In the genomic region with DNA sequence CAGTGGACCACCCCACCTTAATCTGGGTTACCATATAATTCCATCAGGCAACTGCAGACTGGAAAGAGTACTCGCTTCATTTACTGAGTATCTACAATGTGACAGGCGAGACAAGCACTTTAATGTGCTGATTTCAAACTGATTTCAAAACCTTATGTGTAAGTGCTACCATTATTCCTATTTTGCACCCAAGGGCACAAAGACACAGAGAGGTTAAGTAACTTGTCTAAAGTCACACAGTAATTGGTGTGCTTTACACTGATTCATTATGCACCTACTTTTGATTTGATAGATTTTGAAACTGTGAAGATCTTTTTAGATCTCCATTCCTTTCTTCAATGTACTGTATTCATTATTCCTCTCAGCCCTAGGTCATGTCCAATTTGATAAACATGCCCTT, we compare ENCODE assay signal across 19 cellular contexts.
DNase-seq lines count a peak whose midpoint lies in the region; ATAC-seq and TF ChIP-seq lines count a peak whose summit lies in the region.
"Had no signal": no experiment of that assay in that cellular context is flagged by ENCODE, and none has a peak within 500 bp of the region (broad histone marks: within the 10 kb centered on the region; RNA-seq: fewer than 3 reads in every experiment).

No MANE protein-coding gene starts in this region.

- H3K9me3 ChIP-seq in DOHH2 (ENCODE audit: control insufficient read depth, insufficient read depth, low read length), result no peaks in the 10 kb centered on the region
- H3K9me3 ChIP-seq: Caco-2 had no signal

- no peaks in the 10 kb centered on the region for H3K36me3 ChIP-seq in DOHH2 (ENCODE audit: control insufficient read depth, low read length)

- peaks cover 34% of the 10 kb centered on the region for H3K4me1 Mint-ChIP-seq in T-helper 2 cell treated with Interferon-gamma antibody and Interleukin-4, amounts not matched to agents 5 μg/mL and 100 μg/mL, for 36 hours (ENCODE audit: low read depth)
- H3K4me1 Mint-ChIP-seq in activated T-helper 17 cell treated with anti-CD3 and anti-CD28 coated beads, Interleukin-2, amount 50 U/mL, for 72 hours, result peaks cover 21% of the 10 kb centered on the region
- H3K4me1 Mint-ChIP-seq in natural killer cell treated with Interleukin-12 subunit alpha and Interleukin-12 subunit beta and Interleukin-15 and Interleukin-18, amount 100 ng/mL, for 72 hours (ENCODE audit: low read depth in 2 of 2), result peaks cover 30 to 40% of the 10 kb centered on the region in 2 donors

- no peak overlapping the region for H3K27ac Mint-ChIP-seq in T-helper 2 cell treated with Interferon-gamma antibody and Interleukin-4, amounts not matched to agents 5 μg/mL and 100 μg/mL, for 36 hours
- H3K27ac Mint-ChIP-seq in activated T-helper 17 cell treated with anti-CD3 and anti-CD28 coated beads, Interleukin-2, amount 50 U/mL, for 72 hours, result peak overlapping the region; percentile 27
- peak overlapping the region; percentile 54 to 70 for H3K27ac Mint-ChIP-seq in natural killer cell treated with Interleukin-12 subunit alpha and Interleukin-12 subunit beta and Interleukin-15 and Interleukin-18, amount 100 ng/mL, for 72 hours

- H3K27me3 ChIP-seq in DOHH2 (ENCODE audit: control insufficient read depth, low read length), result no peaks in the 10 kb centered on the region

- H3K79me2 ChIP-seq in DOHH2 (ENCODE audit: control insufficient read depth, low read length), result no peaks in the 10 kb centered on the region

- H3K27ac ChIP-seq in DOHH2 (ENCODE audit: low read depth, low read length), result no peak overlapping the region

- H3K27me3 Mint-ChIP-seq in T-helper 2 cell treated with Interferon-gamma antibody and Interleukin-4, amounts not matched to agents 5 μg/mL and 100 μg/mL, for 36 hours (ENCODE audit: low read depth), result peaks cover 33% of the 10 kb centered on the region
- peaks cover 30% of the 10 kb centered on the region for H3K27me3 Mint-ChIP-seq in activated T-helper 17 cell treated with anti-CD3 and anti-CD28 coated beads, Interleukin-2, amount 50 U/mL, for 72 hours
- peaks cover 4 to 11% of the 10 kb centered on the region in 2 donors for H3K27me3 Mint-ChIP-seq in natural killer cell treated with Interleukin-12 subunit alpha and Interleukin-12 subunit beta and Interleukin-15 and Interleukin-18, amount 100 ng/mL, for 72 hours

- H3K9me2 ChIP-seq in DOHH2 (replicated peaks; ENCODE audit: control insufficient read depth, low read length), result no peaks in the 10 kb centered on the region

- peak; percentile 11 for ATAC-seq in activated T-helper 17 cell treated with anti-CD3 and anti-CD28 coated beads, Interleukin-2, amount 50 U/mL, for 72 hours (replicated peaks)
- ATAC-seq in natural killer cell treated with Interleukin-12 subunit alpha and Interleukin-12 subunit beta and Interleukin-15 and Interleukin-18, amount 100 ng/mL, for 72 hours, result no peak
- ATAC-seq in GM21515 (IDR thresholded peaks at IDR 0.05; ENCODE audit: unreplicated experiment), result no peak
- no peak for ATAC-seq in HG03354 (IDR thresholded peaks at IDR 0.05; ENCODE audit: poor library complexity, severe bottlenecking, unreplicated experiment)

- H3K36me3 Mint-ChIP-seq in T-helper 2 cell treated with Interferon-gamma antibody and Interleukin-4, amounts not matched to agents 5 μg/mL and 100 μg/mL, for 36 hours (ENCODE audit: low read depth), result no peaks in the 10 kb centered on the region
- no peaks in the 10 kb centered on the region for H3K36me3 Mint-ChIP-seq in activated T-helper 17 cell treated with anti-CD3 and anti-CD28 coated beads, Interleukin-2, amount 50 U/mL, for 72 hours (ENCODE audit: low read depth)
- H3K36me3 Mint-ChIP-seq in natural killer cell treated with Interleukin-12 subunit alpha and Interleukin-12 subunit beta and Interleukin-15 and Interleukin-18, amount 100 ng/mL, for 72 hours, result no peaks in the 10 kb centered on the region

- peaks cover 18% of the 10 kb centered on the region for H3K4me1 ChIP-seq in DOHH2 (ENCODE audit: control insufficient read depth, low read length)

- DNase-seq in T-helper 2 cell treated with Interferon-gamma antibody and Interleukin-4, amounts not matched to agents 5 μg/mL and 100 μg/mL, for 36 hours (ENCODE audit: low spot score), result no peak
- no peak for DNase-seq in T-helper 2 cell
- DNase-seq in natural killer cell treated with Interleukin-12 subunit alpha and Interleukin-12 subunit beta and Interleukin-15 and Interleukin-18, amount 100 ng/mL, for 72 hours (ENCODE audit: low spot score), result no peak
- DNase-seq in activated CD8-positive, alpha-beta memory T cell treated with anti-CD3 and anti-CD28 coated beads, Interleukin-2, amount 50 U/mL, for 4 hours, result no peak
- DNase-seq: 8988T, Caco-2, GDM1, HCEC 1CT, KBM-7, MM.1S, NCI-H1105, NCI-H187 treated with DMSO at 0.1 percent for 48 hours, NCI-H446 treated with DMSO at 0.1 percent for 48 hours, NCI-H774, RPMI8226 had no signal

- H3F3A ChIP-seq in DOHH2 (ENCODE audit: control insufficient read depth, insufficient read depth), result no peaks in the 10 kb centered on the region

- H3K4me3 ChIP-seq in DOHH2 (ENCODE audit: low read length), result no peak overlapping the region

- H3K9me3 Mint-ChIP-seq in T-helper 2 cell treated with Interferon-gamma antibody and Interleukin-4, amounts not matched to agents 5 μg/mL and 100 μg/mL, for 36 hours, result no peaks in the 10 kb centered on the region
- peaks cover 3% of the 10 kb centered on the region for H3K9me3 Mint-ChIP-seq in activated T-helper 17 cell treated with anti-CD3 and anti-CD28 coated beads, Interleukin-2, amount 50 U/mL, for 72 hours
- H3K9me3 Mint-ChIP-seq in natural killer cell treated with Interleukin-12 subunit alpha and Interleukin-12 subunit beta and Interleukin-15 and Interleukin-18, amount 100 ng/mL, for 72 hours, result no peaks in the 10 kb centered on the region

- H3K4me3 Mint-ChIP-seq in T-helper 2 cell treated with Interferon-gamma antibody and Interleukin-4, amounts not matched to agents 5 μg/mL and 100 μg/mL, for 36 hours, result peak overlapping the region; percentile 4
- H3K4me3 Mint-ChIP-seq in activated T-helper 17 cell treated with anti-CD3 and anti-CD28 coated beads, Interleukin-2, amount 50 U/mL, for 72 hours, result peak overlapping the region; percentile 37
- peak overlapping the region; percentile 61 for H3K4me3 Mint-ChIP-seq in natural killer cell treated with Interleukin-12 subunit alpha and Interleukin-12 subunit beta and Interleukin-15 and Interleukin-18, amount 100 ng/mL, for 72 hours

- TF ChIP-seq CTCF in DOHH2 (IDR thresholded peaks at IDR 0.05; ENCODE audit: low read depth, low read length, poor library complexity, severe bottlenecking), result no peak

- H4K20me1 ChIP-seq in DOHH2 (ENCODE audit: control insufficient read depth, insufficient read depth, low read depth, low read length), result peaks cover 8% of the 10 kb centered on the region

- H3K4me2 ChIP-seq in DOHH2 (ENCODE audit: low read length), result 0 out of 2 replicates have a peak overlapping the region, but pooled peaks have one; percentile 58

Comparison
In these comparisons a context has a peak if more than half of its experiments do, and no peak if none do; other contexts are left out.
1. H3K4me3 Mint-ChIP-seq: peak in every context shown above with its lines; median percentile 61 in natural killer cell treated with Interleukin-12 subunit alpha and Interleukin-12 subunit beta and Interleukin-15 and Interleukin-18, amount 100 ng/mL, for 72 hours; 37 in activated T-helper 17 cell treated with anti-CD3 and anti-CD28 coated beads, Interleukin-2, amount 50 U/mL, for 72 hours; 4 in T-helper 2 cell treated with Interferon-gamma antibody and Interleukin-4, amounts not matched to agents 5 μg/mL and 100 μg/mL, for 36 hours.